In genomic region chr11:29296680-29297079, GRCh38 we compare ENCODE assay signal across 31 cellular contexts.
"Had no signal": no experiment of that assay in that cellular context is flagged by ENCODE, and none has a peak within 500 bp of the region (broad histone marks: within the 10 kb centered on the region; RNA-seq: fewer than 3 reads in every experiment).

No MANE protein-coding gene starts in this region.

- H3K9me3 ChIP-seq: adrenal gland, breast epithelium, gastrocnemius medialis, heart left ventricle had no signal

- H3K4me1 ChIP-seq: breast epithelium, gastrocnemius medialis, heart left ventricle had no signal

- H3K27me3 ChIP-seq: adrenal gland, breast epithelium, cardiac muscle cell, dorsolateral prefrontal cortex, gastrocnemius medialis, heart left ventricle had no signal

- H3K36me3 ChIP-seq: adrenal gland, breast epithelium, cardiac muscle cell, gastrocnemius medialis, heart left ventricle had no signal

- DNase-seq: activated CD4-positive, alpha-beta memory T cell treated with anti-CD3 and anti-CD28 coated beads for 36 hours; activated CD4-positive, alpha-beta T cell treated with anti-CD3 and anti-CD28 coated beads for 36 hours; activated CD4-positive, alpha-beta T cell treated with anti-CD3 and anti-CD28 coated beads, Interleukin-2, amount 10 ng/mL, durations not matched to agents 24 days and 14 days; activated CD4-positive, CD25-positive, alpha-beta regulatory T cell; activated CD4-positive, CD25-positive, alpha-beta regulatory T cell treated with anti-CD3 and anti-CD28 coated beads, Interleukin-2, amount 50 U/mL, for 72 hours; activated CD8-positive, alpha-beta memory T cell treated with anti-CD3 and anti-CD28 coated beads, Interleukin-2, amount 10 ng/mL, durations not matched to agents 7 days and 5 days; activated CD8-positive, alpha-beta memory T cell treated with anti-CD3 and anti-CD28 coated beads, Interleukin-2, amount 50 U/mL, for 4 hours; activated CD8-positive, alpha-beta T cell treated with anti-CD3 and anti-CD28 coated beads, Interleukin-2, amount 10 ng/mL, durations not matched to agents 7 days and 5 days; activated effector memory CD4-positive, alpha-beta T cell treated with anti-CD3 and anti-CD28 coated beads, Interleukin-2, amount 50 U/mL, for 16 hours; activated naive CD4-positive, alpha-beta T cell treated with anti-CD3 and anti-CD28 coated beads for 36 hours; activated naive CD8-positive, alpha-beta T cell treated with anti-CD3 and anti-CD28 coated beads for 36 hours; activated naive CD8-positive, alpha-beta T cell treated with anti-CD3 and anti-CD28 coated beads, Interleukin-2, amount 50 U/mL, for 24 hours; activated T-cell treated with anti-CD3 and anti-CD28 coated beads, Interleukin-2, amount 50 U/mL, for 1 hour; activated T-cell treated with anti-CD3 and anti-CD28 coated beads, Interleukin-2, amount 50 U/mL, for 48 hours; adrenal gland; amygdala; aorta; central memory CD4-positive, alpha-beta T cell; cerebellar nuclear complex; dorsolateral prefrontal cortex; effector memory CD4-positive, alpha-beta T cell; endodermal cell; foreskin fibroblast; gastrocnemius medialis; glutamatergic neuron; heart left ventricle; T-helper 2 cell had no signal

- H3K27ac ChIP-seq: breast epithelium, cardiac muscle cell, coronary artery, dorsolateral prefrontal cortex, gastrocnemius medialis, heart left ventricle had no signal

- H3K4me3 ChIP-seq: adrenal gland, breast epithelium, cardiac muscle cell, coronary artery, dorsolateral prefrontal cortex, gastrocnemius medialis, heart left ventricle had no signal

- ATAC-seq: activated CD4-positive, alpha-beta T cell treated with anti-CD3 and anti-CD28 coated beads for 36 hours; activated CD8-positive, alpha-beta memory T cell treated with anti-CD3 and anti-CD28 coated beads, Interleukin-2, amount 10 ng/mL, durations not matched to agents 7 days and 5 days; activated CD8-positive, alpha-beta T cell treated with anti-CD3 and anti-CD28 coated beads, Interleukin-2, amount 10 ng/mL, durations not matched to agents 7 days and 5 days; activated naive CD8-positive, alpha-beta T cell treated with anti-CD3 and anti-CD28 coated beads, Interleukin-2, amount 50 U/mL, for 24 hours; esophagus mucosa; gastrocnemius medialis; heart left ventricle had no signal
